Comparison of ENCODE assay signal across 9 cellular contexts in genomic region chr14:34496679-34497513, GRCh38. TPM values are rescaled to one million over a fixed set of nuclear protein-coding genes. Genes with fewer than 3 reads are reported as not detected.
DNase-seq lines count a peak whose midpoint lies in the region; ATAC-seq and TF ChIP-seq lines count a peak whose summit lies in the region.
"Had no signal": no experiment of that assay in that cellular context is flagged by ENCODE, and none has a peak within 500 bp of the region (broad histone marks: within the 10 kb centered on the region; RNA-seq: fewer than 3 reads in every experiment).

No MANE protein-coding gene starts in this region.

- no peaks in the 10 kb centered on the region for H3K27me3 Mint-ChIP-seq in stimulated activated naive CD8-positive, alpha-beta T cell treated with anti-CD3 and anti-CD28 coated beads, Interleukin-15, amount 100 ng/mL, for 72 hours

- peak overlapping the region; percentile 6 to 15 for H3K4ac ChIP-seq in mesenchymal stem cell (ENCODE audit: low read depth in 1 of 2, low read length in 2 of 2)

- H3K9ac ChIP-seq in NT2/D1 (ENCODE audit: insufficient read length, low read depth) (no peak overlapping the region), mesenchymal stem cell (ENCODE audit: low read length) (peak overlapping the region; percentile 89)

- H3K9me3 ChIP-seq in NT2/D1 (ENCODE audit: insufficient read depth, low read length) = no peaks in the 10 kb centered on the region
- H3K9me3 ChIP-seq in mesenchymal stem cell (ENCODE audit: control insufficient read depth, low read length) = no peaks in the 10 kb centered on the region
- H3K9me3 ChIP-seq in upper lobe of right lung = no peaks in the 10 kb centered on the region

- no peaks in the 10 kb centered on the region for H3K27me3 ChIP-seq in NT2/D1 (ENCODE audit: insufficient read depth, insufficient read length)
- no peaks in the 10 kb centered on the region for H3K27me3 ChIP-seq in mesenchymal stem cell (ENCODE audit: control insufficient read depth in 1 of 2, insufficient read depth in 1 of 2, low read length in 2 of 2)
- no peaks in the 10 kb centered on the region for H3K27me3 ChIP-seq in upper lobe of right lung

- no peak overlapping the region for H2BK120ac ChIP-seq in mesenchymal stem cell (ENCODE audit: low read depth, low read length)

- ATAC-seq in upper lobe of right lung (peak; percentile 73), GM19324 (IDR thresholded peaks at IDR 0.05; ENCODE audit: low FRiP score, unreplicated experiment) (no peak)
- no peak for ATAC-seq in stimulated activated naive CD8-positive, alpha-beta T cell treated with anti-CD3 and anti-CD28 coated beads, Interleukin-15, amount 100 ng/mL, for 72 hours

- H2BK12ac ChIP-seq in mesenchymal stem cell (ENCODE audit: low read length in 2 of 2) = no peak overlapping the region

- H4K91ac ChIP-seq in mesenchymal stem cell (ENCODE audit: low read length) = no peak overlapping the region

- no peak overlapping the region for H2BK15ac ChIP-seq in mesenchymal stem cell (ENCODE audit: low read depth, poor library complexity, severe bottlenecking)

- intact Hi-C loops in upper lobe of right lung (cut with DNase I) = no loop called here

- H3K4me3 Mint-ChIP-seq in stimulated activated naive CD8-positive, alpha-beta T cell treated with anti-CD3 and anti-CD28 coated beads, Interleukin-15, amount 100 ng/mL, for 72 hours = no peak overlapping the region
- H3K4me3 Mint-ChIP-seq: activated naive CD8-positive, alpha-beta T cell treated with anti-CD3 and anti-CD28 coated beads, Interleukin-2, amount 10 ng/mL, durations not matched to agents 7 days and 5 days had no signal

- H3K36me3 ChIP-seq in NT2/D1 (ENCODE audit: insufficient read depth, insufficient read length, low read length) (no peaks in the 10 kb centered on the region), mesenchymal stem cell (ENCODE audit: control insufficient read depth in 1 of 2, insufficient read depth in 2 of 2, low read depth in 1 of 2, low read length in 2 of 2) (no peaks in the 10 kb centered on the region), upper lobe of right lung (no peaks in the 10 kb centered on the region)

- no peak overlapping the region for H2AK5ac ChIP-seq in mesenchymal stem cell (ENCODE audit: low read length, severe bottlenecking)

- H3K23ac ChIP-seq in mesenchymal stem cell (ENCODE audit: low read length in 2 of 2) = no peak overlapping the region

- peak overlapping the region; percentile 16 for H2AFZ ChIP-seq in mesenchymal stem cell (ENCODE audit: low read depth, low read length)

- peak; percentile 96 for DNase-seq in AG20443 (ENCODE audit: low spot score)
- peak; percentile 75 for DNase-seq in NT2/D1 (ENCODE audit: low read depth, low spot score)
- peak; percentile 98 for DNase-seq in epithelial cell of esophagus (ENCODE audit: low read depth)
- peak; percentile 99 for DNase-seq in mesenchymal stem cell
- no peak for DNase-seq in upper lobe of right lung
- DNase-seq in NCI-H1694 treated with DMSO at 0.1 percent for 48 hours (lab: John Stamatoyannopoulos, UW) = no peak
- no peak for DNase-seq in stimulated activated naive CD8-positive, alpha-beta T cell treated with anti-CD3 and anti-CD28 coated beads, Interleukin-15, amount 100 ng/mL, for 72 hours
- DNase-seq: activated naive CD8-positive, alpha-beta T cell treated with anti-CD3 and anti-CD28 coated beads, Interleukin-2, amount 10 ng/mL, durations not matched to agents 7 days and 5 days had no signal

- peak overlapping the region; percentile 77 for H3K27ac ChIP-seq in mesenchymal stem cell (ENCODE audit: low read length, poor library complexity, severe bottlenecking)
- peak overlapping the region; percentile 80 for H3K27ac ChIP-seq in upper lobe of right lung

- WGBS in mesenchymal stem cell = 19% methylated on average over 9 of the region's 14 CpGs

- no peak overlapping the region for H3K4me2 ChIP-seq in mesenchymal stem cell (ENCODE audit: low read length, poor library complexity, severe bottlenecking)

- H3K18ac ChIP-seq in mesenchymal stem cell (ENCODE audit: low read depth in 1 of 2, low read length in 2 of 2) = peak overlapping the region in 1 of 2 experiments; percentile 7

- no peaks in the 10 kb centered on the region for H3K9me3 Mint-ChIP-seq in stimulated activated naive CD8-positive, alpha-beta T cell treated with anti-CD3 and anti-CD28 coated beads, Interleukin-15, amount 100 ng/mL, for 72 hours
- H3K9me3 Mint-ChIP-seq: activated naive CD8-positive, alpha-beta T cell treated with anti-CD3 and anti-CD28 coated beads, Interleukin-2, amount 10 ng/mL, durations not matched to agents 7 days and 5 days had no signal

- H2BK5ac ChIP-seq in mesenchymal stem cell (ENCODE audit: low read depth, low read length, poor library complexity, severe bottlenecking) = no peak overlapping the region

- TF ChIP-seq CTCF in epithelial cell of esophagus (IDR thresholded peaks at IDR 0.05; ENCODE audit: insufficient read depth, low read depth, low read length, missing control alignments) (peak; percentile 22), upper lobe of right lung (IDR thresholded peaks at IDR 0.05) (no peak)

- H3K14ac ChIP-seq in mesenchymal stem cell (ENCODE audit: low read length in 2 of 2) = no peak overlapping the region

- H3K4me1 Mint-ChIP-seq in stimulated activated naive CD8-positive, alpha-beta T cell treated with anti-CD3 and anti-CD28 coated beads, Interleukin-15, amount 100 ng/mL, for 72 hours = no peaks in the 10 kb centered on the region

- H3K4me1 ChIP-seq in NT2/D1 (ENCODE audit: insufficient read depth, insufficient read length) = no peaks in the 10 kb centered on the region
- peaks cover 8% of the 10 kb centered on the region for H3K4me1 ChIP-seq in mesenchymal stem cell (ENCODE audit: control insufficient read depth, insufficient read depth, low read depth, low read length)
- H3K4me1 ChIP-seq in upper lobe of right lung = no peaks in the 10 kb centered on the region

- H4K8ac ChIP-seq in mesenchymal stem cell (ENCODE audit: low read length) = peak overlapping the region; percentile 8

- H3K4me3 ChIP-seq in NT2/D1 (ENCODE audit: insufficient read length, low read depth) (no peak overlapping the region), epithelial cell of esophagus (ENCODE audit: low read length) (no peak overlapping the region), mesenchymal stem cell (ENCODE audit: insufficient read depth in 1 of 2, low read depth in 1 of 2, low read length in 2 of 2) (peak overlapping the region in 1 of 2 experiments; percentile 27), upper lobe of right lung (no peak overlapping the region)

- no peak overlapping the region for H3K27ac Mint-ChIP-seq in stimulated activated naive CD8-positive, alpha-beta T cell treated with anti-CD3 and anti-CD28 coated beads, Interleukin-15, amount 100 ng/mL, for 72 hours
- H3K27ac Mint-ChIP-seq: activated naive CD8-positive, alpha-beta T cell treated with anti-CD3 and anti-CD28 coated beads, Interleukin-2, amount 10 ng/mL, durations not matched to agents 7 days and 5 days had no signal

- H3K79me1 ChIP-seq in mesenchymal stem cell (replicated peaks; ENCODE audit: low read length, poor library complexity, severe bottlenecking) = no peaks in the 10 kb centered on the region

RNA-seq across cellular contexts. Expression of gene SPTSSA, which starts 34.9 kb away (rescaled TPM):
- polyA plus RNA-seq in mesenchymal stem cell (2013, experiment 1 of 2) = 25.4 TPM
- 26.8 TPM for polyA plus RNA-seq in mesenchymal stem cell (2013, experiment 2 of 2)
- total RNA-seq in upper lobe of right lung = 48.4 TPM

RNA-seq across cellular contexts. Expression of gene EAPP, which starts 42.6 kb away (rescaled TPM):
- 44.2 TPM for polyA plus RNA-seq in mesenchymal stem cell (2013, experiment 1 of 2)
- polyA plus RNA-seq in mesenchymal stem cell (2013, experiment 2 of 2) = 45.1 TPM
- total RNA-seq in upper lobe of right lung = 26.9 TPM

Comparison
In these comparisons a context has a peak if more than half of its experiments do, and no peak if none do; other contexts are left out.
1. DNase-seq: peak in AG20443 (single experiment), NT2/D1 (single experiment), epithelial cell of esophagus (single experiment) and mesenchymal stem cell (single experiment); none in upper lobe of right lung (single experiment), NCI-H1694 treated with DMSO at 0.1 percent for 48 hours (single experiment) and stimulated activated naive CD8-positive, alpha-beta T cell treated with anti-CD3 and anti-CD28 coated beads, Interleukin-15, amount 100 ng/mL, for 72 hours (0 of 2).